Comparison of ENCODE assay signal across 9 cellular contexts in the genomic region with DNA sequence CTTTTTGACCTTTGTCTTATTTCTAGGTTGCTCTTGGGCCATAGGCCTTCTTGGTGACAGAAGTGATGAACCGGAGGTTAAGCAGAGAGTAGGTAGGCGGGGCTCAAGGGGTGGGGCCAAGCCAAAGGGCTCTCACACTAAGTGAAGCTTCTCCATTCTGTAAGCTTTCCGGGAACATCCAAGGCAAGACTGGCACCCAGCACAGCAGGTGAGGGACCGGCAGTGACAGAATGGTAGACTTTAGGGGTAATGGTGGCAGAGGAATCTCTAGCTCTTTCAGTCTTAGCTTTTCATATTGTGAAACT. TPM values are rescaled to one million over a fixed set of nuclear protein-coding genes. Genes with fewer than 3 reads are reported as not detected.
A peak's percentile ranks its signal among the peaks of the same experiment; 100 is the strongest.
DNase-seq lines count a peak whose midpoint lies in the region; ATAC-seq, FAIRE-seq and TF ChIP-seq lines count a peak whose summit lies in the region.
"Had no signal": no experiment of that assay in that cellular context is flagged by ENCODE, and none has a peak within 500 bp of the region (broad histone marks: within the 10 kb centered on the region; RNA-seq: fewer than 3 reads in every experiment).

Gene TNFAIP8L2, plus strand, starts transcription at position 135 of the 305 bp plus-strand sequence. CDS start 2,049 bp downstream, outside the sequence.

- H3K27ac ChIP-seq in SU-DHL-6 (ENCODE audit: low read depth, low read length) (no peak within 1 kb of the TSS), stomach (peak within 1 kb of the TSS in 4 of 5 donors; percentile 3 to 81 (median 65))

- no peaks in the 10 kb centered on the region for H3K9me3 ChIP-seq in SU-DHL-6 (ENCODE audit: insufficient read depth, low read length)
- no peaks in the 10 kb centered on the region for H3K9me3 ChIP-seq in mononuclear cell (ENCODE audit: low read depth, low read length)
- H3K9me3 ChIP-seq in stomach = no peaks in the 10 kb centered on the region

- H3K79me2 ChIP-seq in SU-DHL-6 (ENCODE audit: insufficient read depth, low read length) = no peaks in the 10 kb centered on the region

- H3K4me3 ChIP-seq in SU-DHL-6 (ENCODE audit: insufficient read depth, low read length, poor library complexity, severe bottlenecking) (no peak within 1 kb of the TSS), mononuclear cell (ENCODE audit: low read length) (peak within 1 kb of the TSS; percentile 81), stomach (peak within 1 kb of the TSS; percentile 20 to 45 (median 36))

- peak within 1 kb of the TSS; percentile 97 for H3K4me3 Mint-ChIP-seq in activated naive CD4-positive, alpha-beta T cell treated with anti-CD3 and anti-CD28 coated beads, Interleukin-2, amount 10 ng/mL, durations not matched to agents 7 days and 5 days

- H3K4me1 Mint-ChIP-seq in activated naive CD4-positive, alpha-beta T cell treated with anti-CD3 and anti-CD28 coated beads, Interleukin-2, amount 10 ng/mL, durations not matched to agents 7 days and 5 days = peaks cover 56% of the 10 kb centered on the region

- H3K36me3 Mint-ChIP-seq in activated naive CD4-positive, alpha-beta T cell treated with anti-CD3 and anti-CD28 coated beads, Interleukin-2, amount 10 ng/mL, durations not matched to agents 7 days and 5 days = peaks cover 41% of the 10 kb centered on the region

- H3K36me3 ChIP-seq in SU-DHL-6 (ENCODE audit: low read length) = no peaks in the 10 kb centered on the region
- peaks cover 16 to 53% (median 50%) of the 10 kb centered on the region in 4 donors for H3K36me3 ChIP-seq in stomach

- TF ChIP-seq EP300 in stomach (IDR thresholded peaks at IDR 0.05) = no peak

- peak within 1 kb of the TSS; percentile 19; the same call in 1 of the 2 replicates for H3K9ac ChIP-seq in SU-DHL-6 (ENCODE audit: low read length)

- no peaks in the 10 kb centered on the region for H3K27me3 Mint-ChIP-seq in activated naive CD4-positive, alpha-beta T cell treated with anti-CD3 and anti-CD28 coated beads, Interleukin-2, amount 10 ng/mL, durations not matched to agents 7 days and 5 days

- no peaks in the 10 kb centered on the region for H3K9me3 Mint-ChIP-seq in activated naive CD4-positive, alpha-beta T cell treated with anti-CD3 and anti-CD28 coated beads, Interleukin-2, amount 10 ng/mL, durations not matched to agents 7 days and 5 days

- H3K4me2 ChIP-seq in SU-DHL-6 (ENCODE audit: low read depth, low read length, poor library complexity, severe bottlenecking) = peak within 1 kb of the TSS; percentile 45

- H4K20me1 ChIP-seq in SU-DHL-6 (ENCODE audit: low read depth, low read length) = no peaks in the 10 kb centered on the region

- DNase-seq in GM12891 (ENCODE audit: insufficient read length, low spot score) = no peak
- DNase-seq in activated naive CD4-positive, alpha-beta T cell treated with anti-CD3 and anti-CD28 coated beads, Interleukin-2, amount 10 ng/mL, durations not matched to agents 7 days and 5 days = peak; percentile 90
- peak; percentile 54 for DNase-seq in stomach
- DNase-seq in NCI-H1930 (lab: John Stamatoyannopoulos, UW) = no peak
- no peak for DNase-seq in HTR-8/SVneo (ENCODE audit: insufficient read length, low spot score)

- FAIRE-seq in GM12891 (lab: Jason Lieb, UNC) (peak; percentile 76), HTR-8/SVneo (lab: Jason Lieb, UNC) (no peak)

- TF ChIP-seq POLR2A in GM12891 (IDR thresholded peaks at IDR 0.05; ENCODE audit: low read depth, low read length) (no peak), stomach (IDR thresholded peaks at IDR 0.05) (no peak)

- no peaks in the 10 kb centered on the region for H3K9me2 ChIP-seq in SU-DHL-6 (replicated peaks; ENCODE audit: insufficient read depth, low read length)

- H3K27me3 ChIP-seq in SU-DHL-6 (ENCODE audit: low read length) = no peaks in the 10 kb centered on the region
- H3K27me3 ChIP-seq in mononuclear cell (ENCODE audit: insufficient read depth, low read length) = no peaks in the 10 kb centered on the region
- H3K27me3 ChIP-seq in stomach = no peaks in the 10 kb centered on the region

- 53 to 57% (median 56%) methylated on average over 4 of the region's 4 CpGs for WGBS in stomach, 5 donors

- CTCF ChIA-PET in activated naive CD4-positive, alpha-beta T cell treated with anti-CD3 and anti-CD28 coated beads, Interleukin-2, amount 10 ng/mL, durations not matched to agents 7 days and 5 days (lab: Charles Lee) = interaction anchor here (0.6 to 8.9 kb wide), 22 partner anchors 8 to 183 kb away, joined by 3 to 160 read pairs (median 4); partner anchors contain the start of genes MINDY1 and SCNM1

- ATAC-seq in HG02763 (IDR thresholded peaks at IDR 0.05; ENCODE audit: unreplicated experiment) = peak; percentile 52

- peak within 1 kb of the TSS; percentile 94 for H3K27ac Mint-ChIP-seq in activated naive CD4-positive, alpha-beta T cell treated with anti-CD3 and anti-CD28 coated beads, Interleukin-2, amount 10 ng/mL, durations not matched to agents 7 days and 5 days

- intact Hi-C loops in stomach (cut with DNase I; ENCODE audit: low total_unique reads) = loop anchor here (10.0 kb wide), 2 partner anchors 62 to 132 kb away; no protein-coding TSS in a partner anchor

- TF ChIP-seq CTCF in SU-DHL-6 (IDR thresholded peaks at IDR 0.05; ENCODE audit: insufficient read depth, low read length, poor library complexity, severe bottlenecking) (no peak), stomach (IDR thresholded peaks at IDR 0.05) (no peak)

- H3K4me1 ChIP-seq in mononuclear cell (ENCODE audit: insufficient read depth, low read length) (peaks cover 49% of the 10 kb centered on the region), stomach (peaks cover 0 to 27% (median 3%) of the 10 kb centered on the region in 4 donors)

- no peaks in the 10 kb centered on the region for H3F3A ChIP-seq in SU-DHL-6 (ENCODE audit: insufficient read depth)

- peak within 1 kb of the TSS; percentile 6 for H2AFZ ChIP-seq in SU-DHL-6 (ENCODE audit: low read depth, low read length, severe bottlenecking)

TF ChIP-seq in GM12891, 5 proteins besides CTCF, POLR2A, EP300 and RAD21:
- TF ChIP-seq PAX5 (IDR thresholded peaks at IDR 0.05; ENCODE audit: insufficient read depth, low read length, severe bottlenecking) (no peak), POU2F2 (IDR thresholded peaks at IDR 0.05; ENCODE audit: low read depth, low read length) (no peak), SPI1 (IDR thresholded peaks at IDR 0.05; ENCODE audit: low read depth, low read length) (no peak)
TF ChIP-seq in GM12891: peak in this region for 0.

RNA-seq across cellular contexts. Expression of gene TNFAIP8L2, which starts in this region (rescaled TPM):
- polyA plus RNA-seq in GM12891 (2012; ENCODE audit: low read depth, missing spikeins) = 12.5 TPM
- 4.6 TPM for total RNA-seq in mononuclear cell
- total RNA-seq in stomach = 10 to 100 TPM in 2 of 5 donors, 1 to 10 TPM in 1, not detected in 2; 2.0 to 19.4 (median 15.2) TPM
- polyA plus RNA-seq in stomach = 1 to 10 TPM; 3.2 to 9.5 (median 4.1) TPM
- total RNA-seq: glomerular endothelial cell had no signal

Comparison
In these comparisons a context has a peak if more than half of its experiments do, and no peak if none do; other contexts are left out.
1. DNase-seq: peak in activated naive CD4-positive, alpha-beta T cell treated with anti-CD3 and anti-CD28 coated beads, Interleukin-2, amount 10 ng/mL, durations not matched to agents 7 days and 5 days (single experiment) and stomach (single experiment); none in GM12891 (single experiment), NCI-H1930 (0 of 2) and HTR-8/SVneo (single experiment).